8 cellular contexts compared by ENCODE assay signal in genomic region chr19:14333101-14333871, GRCh38. TPM values are rescaled to one million over a fixed set of nuclear protein-coding genes. Genes with fewer than 3 reads are reported as not detected.
DNase-seq lines count a peak whose midpoint lies in the region; ATAC-seq and TF ChIP-seq lines count a peak whose summit lies in the region.

No MANE protein-coding gene starts in this region.

- H3K4me3 ChIP-seq in spleen (peak overlapping the region in 5 of 8 donors; percentile 13 to 55 (median 28)), OCI-LY7 (ENCODE audit: low read depth, low read length, poor library complexity, severe bottlenecking) (no peak overlapping the region)

- H3K4me1 ChIP-seq in spleen (peaks cover 0 to 11% (median 7%) of the 10 kb centered on the region in 6 donors), OCI-LY7 (ENCODE audit: insufficient read depth, low read length, poor library complexity, severe bottlenecking) (no peaks in the 10 kb centered on the region)

- peak; percentile 80 for ATAC-seq in left ventricle myocardium superior
- no peak for ATAC-seq in GM21381 (IDR thresholded peaks at IDR 0.05; ENCODE audit: unreplicated experiment)

- no peaks in the 10 kb centered on the region for H4K20me1 ChIP-seq in OCI-LY7 (ENCODE audit: insufficient read depth, low read length)

- H3K9me3 ChIP-seq in spleen, result peaks cover 0 to 9% (median 0%) of the 10 kb centered on the region in 8 donors
- H3K9me3 ChIP-seq in OCI-LY7 (ENCODE audit: low read length), result 0 out of 2 replicates have a peak, but pooled peaks cover 4% of the 10 kb centered on the region

- peak; percentile 45 for DNase-seq in GM13977 (ENCODE audit: low spot score)
- peak; percentile 1 for DNase-seq in activated CD4-positive, alpha-beta T cell treated with anti-CD3 and anti-CD28 coated beads, Interleukin-2, amount 50 U/mL, for 1 hour
- DNase-seq in left ventricle myocardium superior, result peak; percentile 35
- DNase-seq in spleen, result no peak
- no peak for DNase-seq in OCI-M2 (lab: John Stamatoyannopoulos, UW; ENCODE audit: unreplicated experiment)
- DNase-seq in OCI-LY7 (ENCODE audit: low spot score), result no peak
- no peak for DNase-seq in T-helper 9 cell

- no peak for TF ChIP-seq CTCF in GM13977 (IDR thresholded peaks at IDR 0.05; ENCODE audit: extremely low read depth, insufficient read depth, missing control alignments)
- TF ChIP-seq CTCF in spleen (IDR thresholded peaks at IDR 0.05 in 8 of 11, conservative IDR thresholded peaks at IDR 0.05 in 3 of 11), result no peak
- TF ChIP-seq CTCF in OCI-LY7 (conservative IDR thresholded peaks at IDR 0.05; ENCODE audit: low read length), result no peak

- WGBS in spleen, 5 donors, result 15 to 35% (median 20%) methylated on average over 13 to 37 of the region's 37 CpGs

- CTCF ChIA-PET in OCI-LY7 (lab: Charles Lee; ENCODE audit: unreplicated experiment), result no interaction called here

- no peak overlapping the region for H2AFZ ChIP-seq in OCI-LY7 (ENCODE audit: low read length)

- H3K9me2 ChIP-seq in OCI-LY7 (ENCODE audit: insufficient read depth, low read length), result no peaks in the 10 kb centered on the region

- in situ Hi-C loops in GM13977 (cut with MboI; ENCODE audit: low pct_unique_long_range_greater_than_20kb, low sequenced_read_pairs, unreplicated experiment), result no loop called here

- BruUV-seq in OCI-LY7 (replicated peaks; lab: Mats Ljungman, UMichigan), result no TSS peak

- POLR2A ChIA-PET in OCI-LY7 (lab: Charles Lee), result no interaction called here

- H3K4me2 ChIP-seq in OCI-LY7 (ENCODE audit: low read length), result no peak overlapping the region

- peak overlapping the region in 6 of 8 donors; percentile 29 to 69 (median 54) for H3K27ac ChIP-seq in spleen
- no peak overlapping the region for H3K27ac ChIP-seq in OCI-LY7 (ENCODE audit: low read depth, low read length, poor library complexity, severe bottlenecking)

- peaks cover 0 to 7% (median 0%) of the 10 kb centered on the region in 7 donors for H3K27me3 ChIP-seq in spleen (replicated peaks in 1 of 7)

- no peaks in the 10 kb centered on the region for H3K79me2 ChIP-seq in OCI-LY7 (ENCODE audit: insufficient read depth, low read depth, low read length)

- no peak for TF ChIP-seq POLR2A in spleen (IDR thresholded peaks at IDR 0.05)

- intact Hi-C loops in left ventricle myocardium superior (cut with micrococcal nuclease), result no loop called here
- intact Hi-C loops in spleen (cut with DNase I; ENCODE audit: low total_unique reads), result no loop called here
- intact Hi-C loops in OCI-LY7 (cut with micrococcal nuclease; ENCODE audit: unreplicated experiment), result no loop called here

- H3K36me3 ChIP-seq in spleen (no peaks in the 10 kb centered on the region), OCI-LY7 (ENCODE audit: insufficient read depth, low read length) (no peaks in the 10 kb centered on the region)

RNA-seq across cellular contexts. Expression of gene ADGRE5, which starts 48.0 kb away (rescaled TPM):
- total RNA-seq in left ventricle myocardium superior (39.5 TPM), spleen (100 to 1,000 TPM; 190 to 455 (median 280) TPM), OCI-LY7 (2022) (47.5 and 48.7 TPM in 2 replicates)
- polyA plus RNA-seq in spleen, result 10 to 100 TPM; 42.8 to 87.8 (median 55.7) TPM
- total RNA-seq in OCI-LY7 (2014; rRNA removed; shearing (Covaris generic)), result 12.5 and 13.8 TPM in 2 replicates

Comparison
In these comparisons a context has a peak if more than half of its experiments do, and no peak if none do; other contexts are left out.
1. DNase-seq: peak in GM13977 (single experiment), activated CD4-positive, alpha-beta T cell treated with anti-CD3 and anti-CD28 coated beads, Interleukin-2, amount 50 U/mL, for 1 hour (single experiment) and left ventricle myocardium superior (single experiment); none in spleen (single experiment), OCI-M2 (single experiment), OCI-LY7 (single experiment) and T-helper 9 cell (single experiment).